ENCODE assay signal across 1 cellular context in genomic region chr7:55250313-55250712, GRCh38.
TF ChIP-seq lines count a peak whose summit lies in the region.

No MANE protein-coding gene starts in this region.

TF ChIP-seq in H1, 55 proteins besides CTCF, POLR2A, EP300 and RAD21:
- TF ChIP-seq CHD7 (IDR thresholded peaks at IDR 0.05; ENCODE audit: insufficient replicate concordance, low read length) (no peak), KDM4A (IDR thresholded peaks at IDR 0.05; ENCODE audit: low read depth, low read length, severe bottlenecking) (no peak), RFX5 (IDR thresholded peaks at IDR 0.05; ENCODE audit: borderline replicate concordance, low read depth, low read length) (no peak), BACH1 (IDR thresholded peaks at IDR 0.05; ENCODE audit: low read length) (no peak), RXRA (IDR thresholded peaks at IDR 0.05; ENCODE audit: insufficient read depth, low read depth, low read length) (no peak), TBP (IDR thresholded peaks at IDR 0.05; ENCODE audit: low read depth, low read length) (no peak), CEBPB (IDR thresholded peaks at IDR 0.05; ENCODE audit: low read depth, low read length) (no peak), KDM1A (IDR thresholded peaks at IDR 0.05; ENCODE audit: borderline replicate concordance, low read length) (no peak), GABPA (IDR thresholded peaks at IDR 0.05; ENCODE audit: borderline replicate concordance, insufficient read depth, low read length) (no peak), SUZ12 (IDR thresholded peaks at IDR 0.05; ENCODE audit: low read length) (no peak), MAX (IDR thresholded peaks at IDR 0.05) (0 out of 2 replicates have a peak, but pooled peaks have one; percentile 40), E2F6 (IDR thresholded peaks at IDR 0.05) (no peak), ASH2L (IDR thresholded peaks at IDR 0.05; ENCODE audit: low read length) (peak; percentile 20), RBBP5 (IDR thresholded peaks at IDR 0.05; ENCODE audit: borderline replicate concordance, low read depth, low read length) (no peak), ATF3 (IDR thresholded peaks at IDR 0.05; ENCODE audit: insufficient read depth, low read depth, low read length) (no peak)
